In genomic region chr16:87698241-87698640, GRCh38 we compare ENCODE assay signal across 13 cellular contexts.
DNase-seq lines count a peak whose midpoint lies in the region; ATAC-seq, FAIRE-seq and TF ChIP-seq lines count a peak whose summit lies in the region.
"Had no signal": no experiment of that assay in that cellular context is flagged by ENCODE, and none has a peak within 500 bp of the region (broad histone marks: within the 10 kb centered on the region; RNA-seq: fewer than 3 reads in every experiment).

No MANE protein-coding gene starts in this region.

- peak overlapping the region; percentile 38 for H3K27ac Mint-ChIP-seq in nephron progenitor cell

- no peaks in the 10 kb centered on the region for H3K27me3 Mint-ChIP-seq in nephron progenitor cell (ENCODE audit: low read depth, poor library complexity)

- no peaks in the 10 kb centered on the region for H3K9me3 Mint-ChIP-seq in nephron progenitor cell

- peak overlapping the region; percentile 26 for H3K27ac ChIP-seq in RWPE1
- H3K27ac ChIP-seq: adrenal gland had no signal

- no peak overlapping the region for H3K4me3 Mint-ChIP-seq in nephron progenitor cell

- CTCF ChIA-PET in RWPE1 (lab: Yijun Ruan, JAX) = interaction anchor here (0.6 kb wide), 1 partner anchor 729 kb away, joined by 3 read pairs; no protein-coding TSS in a partner anchor

- peaks cover 13% of the 10 kb centered on the region for H3K4me1 Mint-ChIP-seq in nephron progenitor cell

- TF ChIP-seq CTCF in RWPE1 (conservative IDR thresholded peaks at IDR 0.05; ENCODE audit: low read depth) = no peak
- no peak for TF ChIP-seq CTCF in nephron progenitor cell (IDR thresholded peaks at IDR 0.05)

- DNase-seq in GM18507 (ENCODE audit: extremely low spot score, insufficient read length, low read depth) (peak; percentile 59), RWPE1 (ENCODE audit: low spot score) (no peak), nephron progenitor cell (no peak), putamen (ENCODE audit: low spot score) (no peak), NCI-H69 (lab: John Stamatoyannopoulos, UW) (no peak)
- DNase-seq: adrenal gland, DMS53, foreskin melanocyte, H7, left colon, SHP77 had no signal

- peak; percentile 43 for ATAC-seq in GM21576 (IDR thresholded peaks at IDR 0.05; ENCODE audit: unreplicated experiment)
- ATAC-seq in HG03039 (IDR thresholded peaks at IDR 0.05; ENCODE audit: unreplicated experiment) = no peak
- ATAC-seq: left colon had no signal

- POLR2A ChIA-PET in RWPE1 (lab: Yijun Ruan, JAX; ENCODE audit: low non-redundant PET) = interaction anchor here (0.6 kb wide), 1 partner anchor 244 kb away, joined by 4 read pairs; no protein-coding TSS in a partner anchor

- peak; percentile 90 for FAIRE-seq in GM18507 (lab: Jason Lieb, UNC)

- H3K36me3 Mint-ChIP-seq in nephron progenitor cell (ENCODE audit: low read depth) = peaks cover 11% of the 10 kb centered on the region
